8 cellular contexts compared by ENCODE assay signal in genomic region chr10:102242118-102242485, GRCh38. TPM values are rescaled to one million over a fixed set of nuclear protein-coding genes. Genes with fewer than 3 reads are reported as not detected.
DNase-seq lines count a peak whose midpoint lies in the region; ATAC-seq, FAIRE-seq and TF ChIP-seq lines count a peak whose summit lies in the region.

No MANE protein-coding gene starts in this region.

- H3K4me1 Mint-ChIP-seq in T-helper 1 cell treated with Interleukin-12 subunit alpha and Interleukin-12 subunit beta and Interleukin-4 antibody, amounts not matched to agents 30 μg/mL and 1 μg/mL, for 36 hours (ENCODE audit: low read depth) = peaks cover 27% of the 10 kb centered on the region
- peaks cover 25% of the 10 kb centered on the region for H3K4me1 Mint-ChIP-seq in activated naive CD8-positive, alpha-beta T cell treated with anti-CD3 and anti-CD28 coated beads for 36 hours

- no peak for FAIRE-seq in kidney (lab: Jason Lieb, UNC)

- intact Hi-C loops in kidney (cut with DNase I) (no loop called here), stomach (cut with DNase I; ENCODE audit: low total_unique reads) (no loop called here)

- H3K36me3 Mint-ChIP-seq in T-helper 1 cell treated with Interleukin-12 subunit alpha and Interleukin-12 subunit beta and Interleukin-4 antibody, amounts not matched to agents 30 μg/mL and 1 μg/mL, for 36 hours (ENCODE audit: low read depth) = peaks cover 8% of the 10 kb centered on the region
- H3K36me3 Mint-ChIP-seq in activated naive CD8-positive, alpha-beta T cell treated with anti-CD3 and anti-CD28 coated beads for 36 hours = peaks cover 3% of the 10 kb centered on the region

- no peak for TF ChIP-seq EP300 in stomach (IDR thresholded peaks at IDR 0.05)

- no peaks in the 10 kb centered on the region for H3K9me3 Mint-ChIP-seq in T-helper 1 cell treated with Interleukin-12 subunit alpha and Interleukin-12 subunit beta and Interleukin-4 antibody, amounts not matched to agents 30 μg/mL and 1 μg/mL, for 36 hours
- H3K9me3 Mint-ChIP-seq in activated naive CD8-positive, alpha-beta T cell treated with anti-CD3 and anti-CD28 coated beads for 36 hours = no peaks in the 10 kb centered on the region

- H3K27me3 Mint-ChIP-seq in T-helper 1 cell treated with Interleukin-12 subunit alpha and Interleukin-12 subunit beta and Interleukin-4 antibody, amounts not matched to agents 30 μg/mL and 1 μg/mL, for 36 hours (ENCODE audit: low read depth) = peaks cover 49% of the 10 kb centered on the region
- H3K27me3 Mint-ChIP-seq in activated naive CD8-positive, alpha-beta T cell treated with anti-CD3 and anti-CD28 coated beads for 36 hours = peaks cover 40% of the 10 kb centered on the region

- ATAC-seq in HG03025 (IDR thresholded peaks at IDR 0.05; ENCODE audit: low FRiP score, unreplicated experiment) = no peak

- H3K27ac Mint-ChIP-seq in T-helper 1 cell treated with Interleukin-12 subunit alpha and Interleukin-12 subunit beta and Interleukin-4 antibody, amounts not matched to agents 30 μg/mL and 1 μg/mL, for 36 hours = peak overlapping the region; percentile 56
- H3K27ac Mint-ChIP-seq in activated naive CD8-positive, alpha-beta T cell treated with anti-CD3 and anti-CD28 coated beads for 36 hours = peak overlapping the region; percentile 1

- 16 to 33% (median 23%) methylated on average over 7 of the region's 7 CpGs for WGBS in stomach, 5 donors

- DNase-seq in T-helper 1 cell (no peak), kidney (no peak), stomach (no peak), 8988T (no peak), NCI-H2107 (lab: John Stamatoyannopoulos, UW) (no peak)
- DNase-seq in activated naive CD8-positive, alpha-beta T cell treated with anti-CD3 and anti-CD28 coated beads for 36 hours = no peak

- H3K27me3 ChIP-seq in stomach = peaks cover 0 to 23% (median 15%) of the 10 kb centered on the region in 3 donors

- no peak for TF ChIP-seq POLR2A in stomach (IDR thresholded peaks at IDR 0.05)

- H3K36me3 ChIP-seq in kidney (ENCODE audit: control insufficient read depth in 1 of 2, insufficient read depth in 2 of 2, low read length in 2 of 2) (no peaks in the 10 kb centered on the region), stomach (no peaks in the 10 kb centered on the region)

- no peak for TF ChIP-seq CTCF in kidney (IDR thresholded peaks at IDR 0.05; ENCODE audit: borderline replicate concordance, extremely low read depth, insufficient read depth)
- no peak for TF ChIP-seq CTCF in stomach (IDR thresholded peaks at IDR 0.05)

- H3K27ac ChIP-seq in kidney (ENCODE audit: low read depth in 2 of 2, low read length in 2 of 2) (no peak overlapping the region), stomach (peak overlapping the region in 1 of 5 donors; percentile 3)

- peaks cover 6 to 17% of the 10 kb centered on the region in 2 donors for H3K4me1 ChIP-seq in kidney (ENCODE audit: control insufficient read depth in 1 of 2, insufficient read depth in 1 of 2, low read depth in 1 of 2, low read length in 2 of 2)
- peaks cover 24 to 47% (median 42%) of the 10 kb centered on the region in 4 donors for H3K4me1 ChIP-seq in stomach

- peak overlapping the region; percentile 82 for H3K4me3 Mint-ChIP-seq in T-helper 1 cell treated with Interleukin-12 subunit alpha and Interleukin-12 subunit beta and Interleukin-4 antibody, amounts not matched to agents 30 μg/mL and 1 μg/mL, for 36 hours
- H3K4me3 Mint-ChIP-seq in activated naive CD8-positive, alpha-beta T cell treated with anti-CD3 and anti-CD28 coated beads for 36 hours = peak overlapping the region; percentile 79

- H3K9me3 ChIP-seq in kidney (ENCODE audit: control insufficient read depth in 1 of 2, low read length in 2 of 2) (no peaks in the 10 kb centered on the region), stomach (no peaks in the 10 kb centered on the region)

- H3K9ac ChIP-seq in kidney (ENCODE audit: low read length in 2 of 2) = peak overlapping the region in 1 of 2 donors; percentile 30

- H3K4me3 ChIP-seq in kidney (ENCODE audit: low read length in 2 of 2) (peak overlapping the region; percentile 61 to 63), stomach (peak overlapping the region; percentile 49 to 69 (median 53))

RNA-seq across cellular contexts. Expression of gene PITX3, which starts 0.8 kb away (rescaled TPM):
- under 1 TPM in 1 of 2 experiments, not detected in 1; 0.31 TPM for total RNA-seq in activated naive CD8-positive, alpha-beta T cell treated with anti-CD3 and anti-CD28 coated beads for 36 hours
- total RNA-seq in kidney (not detected), stomach (not detected)
- polyA plus RNA-seq in kidney (ENCODE audit: insufficient read depth, low read depth, low replicate concordance) (0.39 TPM), stomach (not detected)

RNA-seq across cellular contexts. Expression of gene GBF1, which starts 3.2 kb away (rescaled TPM):
- 10 to 100 TPM; 29.3 to 29.5 TPM for total RNA-seq in activated naive CD8-positive, alpha-beta T cell treated with anti-CD3 and anti-CD28 coated beads for 36 hours
- total RNA-seq in kidney (53.3 TPM), stomach (10 to 100 TPM; 21.7 to 47.3 (median 35.8) TPM)
- polyA plus RNA-seq in kidney (ENCODE audit: insufficient read depth, low read depth, low replicate concordance) (14.4 TPM), stomach (1 to 10 TPM; 5.7 to 8.0 (median 7.9) TPM)

RNA-seq across cellular contexts. Expression of gene ELOVL3, which starts 16.0 kb away (rescaled TPM):
- not detected for total RNA-seq in activated naive CD8-positive, alpha-beta T cell treated with anti-CD3 and anti-CD28 coated beads for 36 hours
- total RNA-seq in kidney (0.35 TPM), stomach (not detected)
- polyA plus RNA-seq in kidney (ENCODE audit: insufficient read depth, low read depth, low replicate concordance) (not detected), stomach (under 1 TPM in 2 of 3 donors, not detected in 1; 0.20 to 0.31 TPM)
